ENCODE assay signal across 28 cellular contexts in the genomic region with DNA sequence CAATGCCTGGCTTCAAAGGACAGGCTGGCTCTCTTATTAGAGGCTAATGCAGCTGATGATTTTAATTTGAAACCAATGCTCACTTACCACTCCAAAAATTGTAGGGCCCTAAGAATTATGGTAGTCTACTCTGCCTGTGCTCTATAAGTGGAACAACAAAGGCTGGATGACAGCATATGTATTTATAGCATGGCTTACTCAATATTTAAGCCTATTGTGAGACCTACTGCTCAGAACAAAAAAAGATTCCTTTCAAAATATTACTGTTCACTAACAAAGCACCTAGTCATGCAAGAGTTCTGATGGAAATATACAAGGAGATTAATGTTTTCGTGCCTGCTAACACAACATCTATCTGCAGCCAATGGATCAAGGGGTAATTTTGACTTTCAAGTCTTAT.
"Had no signal": no experiment of that assay in that cellular context is flagged by ENCODE, and none has a peak within 500 bp of the region (broad histone marks: within the 10 kb centered on the region; RNA-seq: fewer than 3 reads in every experiment).

No MANE protein-coding gene starts in this region.

- H3K4me3 ChIP-seq: breast epithelium, pancreas, prostate gland, stomach, thyroid gland, upper lobe of left lung had no signal

- DNase-seq: activated CD4-positive, alpha-beta memory T cell treated with anti-CD3 and anti-CD28 coated beads, Interleukin-2, amount 10 ng/mL, durations not matched to agents 7 days and 5 days; activated CD4-positive, alpha-beta T cell treated with anti-CD3 and anti-CD28 coated beads for 1 hour; activated CD4-positive, alpha-beta T cell treated with anti-CD3 and anti-CD28 coated beads, Interleukin-2, amount 10 ng/mL, durations not matched to agents 7 days and 5 days; activated naive CD8-positive, alpha-beta T cell treated with anti-CD3 and anti-CD28 coated beads, Interleukin-2, amount 50 U/mL, for 24 hours; activated T-cell treated with anti-CD3 and anti-CD28 coated beads, Interleukin-2, amount 50 U/mL, for 4 hours; central memory CD4-positive, alpha-beta T cell; effector CD4-positive, alpha-beta T cell; head of caudate nucleus; hypothalamus; immature natural killer cell; kidney; left colon; naive thymus-derived CD8-positive, alpha-beta T cell; nucleus accumbens; pancreas; retina; small intestine; stimulated activated CD4-positive, alpha-beta T cell treated with anti-CD3 and anti-CD28 coated beads, Interleukin-2, amount 100 ng/mL, for 24 hours; stimulated activated naive B cell treated with anti-CD40 and anti-IgM and Interleukin-4, amounts not matched to agents 10 μg/mL and 1 μg/mL and 100 μg/mL, for 72 hours; stomach; T1000; thyroid gland; upper lobe of left lung had no signal

- H3K36me3 ChIP-seq: breast epithelium, pancreas, prostate gland, stomach, thyroid gland, upper lobe of left lung had no signal

- H3K9me3 ChIP-seq: pancreas, prostate gland, stomach, thyroid gland, upper lobe of left lung had no signal

- H3K27me3 ChIP-seq: breast epithelium, pancreas, stomach, thyroid gland, upper lobe of left lung had no signal

- H3K4me1 ChIP-seq: breast epithelium, prostate gland, stomach, thyroid gland, upper lobe of left lung had no signal

- H3K27ac ChIP-seq: breast epithelium, pancreas, prostate gland, stomach, thyroid gland, upper lobe of left lung had no signal

- ATAC-seq: activated naive CD8-positive, alpha-beta T cell treated with anti-CD3 and anti-CD28 coated beads, Interleukin-2, amount 50 U/mL, for 24 hours; activated T-cell treated with anti-CD3 and anti-CD28 coated beads, Interleukin-2, amount 50 U/mL, for 4 hours; activated T-helper 17 cell treated with anti-CD3 and anti-CD28 coated beads, Interleukin-2, amount 50 U/mL, for 72 hours; left colon; naive thymus-derived CD8-positive, alpha-beta T cell; pancreas; sciatic nerve; WTC11 had no signal
